In genomic region chr2:138712212-138712979, GRCh38 we compare ENCODE assay signal across 10 cellular contexts.
A peak's percentile ranks its signal among the peaks of the same experiment; 100 is the strongest.
DNase-seq lines count a peak whose midpoint lies in the region; ATAC-seq and TF ChIP-seq lines count a peak whose summit lies in the region.
"Had no signal": no experiment of that assay in that cellular context is flagged by ENCODE, and none has a peak within 500 bp of the region (broad histone marks: within the 10 kb centered on the region; RNA-seq: fewer than 3 reads in every experiment).

No MANE protein-coding gene starts in this region.

- peaks cover 28% of the 10 kb centered on the region for H3K4me1 Mint-ChIP-seq in HFFc6 (ENCODE audit: low read depth)

- no peak for TF ChIP-seq RAD21 in liver (IDR thresholded peaks at IDR 0.05)

- H3K36me3 ChIP-seq in liver (ENCODE audit: control insufficient read depth in 4 of 4, insufficient read depth in 3 of 4, low read depth in 1 of 4, low read length in 3 of 4) (no peaks in the 10 kb centered on the region), A673 (ENCODE audit: insufficient read depth, low read length, poor library complexity, severe bottlenecking) (no peaks in the 10 kb centered on the region)

- H3K27ac Mint-ChIP-seq in HFFc6, result no peak overlapping the region; the same call in 1 of the 2 replicates

- H3K27me3 ChIP-seq in liver (ENCODE audit: control insufficient read depth in 4 of 4, insufficient read depth in 4 of 4, low read length in 3 of 4) (no peaks in the 10 kb centered on the region), A673 (replicated peaks; ENCODE audit: insufficient read depth, low read depth, low read length, poor library complexity) (peaks cover under 1% of the 10 kb centered on the region)

- no peak overlapping the region for H3K9ac ChIP-seq in liver (ENCODE audit: low read depth in 1 of 2, low read length in 2 of 2)

- no peaks in the 10 kb centered on the region for H3K36me3 Mint-ChIP-seq in HFFc6 (ENCODE audit: low read depth)

- no TSS peak for BruUV-seq in A673 (replicated peaks; lab: Mats Ljungman, UMichigan)

- H3K9me3 ChIP-seq in liver (ENCODE audit: control insufficient read depth in 4 of 4, low read length in 3 of 4), result no peaks in the 10 kb centered on the region
- H3K9me3 ChIP-seq in A673 (ENCODE audit: low read depth, low read length, poor library complexity, severe bottlenecking), result no peaks in the 10 kb centered on the region

- TF ChIP-seq CTCF in HFFc6 (IDR thresholded peaks at IDR 0.05) (no peak), liver (IDR thresholded peaks at IDR 0.05; ENCODE audit: low read depth, low read length, missing input control) (no peak), A673 (conservative IDR thresholded peaks at IDR 0.05; ENCODE audit: low read depth, low read length) (no peak)

- no peak overlapping the region for H3K4me3 ChIP-seq in liver (ENCODE audit: low read depth in 1 of 3, low read length in 3 of 3)
- H3K4me3 ChIP-seq in A673 (ENCODE audit: low read depth, low read length, poor library complexity, severe bottlenecking), result no peak overlapping the region

- H3K27ac ChIP-seq in liver (ENCODE audit: low read depth in 1 of 2, low read length in 2 of 2), result no peak overlapping the region
- no peak overlapping the region for H3K27ac ChIP-seq in A673 (ENCODE audit: low read depth, low read length, poor library complexity, severe bottlenecking)

- intact Hi-C loops in A673 (cut with micrococcal nuclease; ENCODE audit: unreplicated experiment), result no loop called here
- intact Hi-C loops in left ventricle myocardium superior (cut with micrococcal nuclease), result no loop called here

- POLR2A ChIA-PET in A673 (lab: Charles Lee; ENCODE audit: low non-redundant PET), result no interaction called here

- CTCF ChIA-PET in A673 (lab: Charles Lee), result no interaction called here

- ATAC-seq in GM18868 (IDR thresholded peaks at IDR 0.05; ENCODE audit: unreplicated experiment), result peak; percentile 63
- ATAC-seq in HG03571 (IDR thresholded peaks at IDR 0.05; ENCODE audit: unreplicated experiment), result peak; percentile 91
- no peak for ATAC-seq in left ventricle myocardium superior

- no peaks in the 10 kb centered on the region for H3K27me3 Mint-ChIP-seq in HFFc6 (ENCODE audit: insufficient read depth)

- H3K9me3 Mint-ChIP-seq in HFFc6, result peaks cover 5% of the 10 kb centered on the region; the same call in 1 of the 2 replicates

- H3K4me1 ChIP-seq in liver (ENCODE audit: control insufficient read depth in 4 of 4, insufficient read depth in 4 of 4, low read length in 3 of 4) (peaks cover 0 to 8% (median 4%) of the 10 kb centered on the region in 4 donors), A673 (ENCODE audit: insufficient read depth, low read length, poor library complexity, severe bottlenecking) (no peaks in the 10 kb centered on the region)

- no peak overlapping the region for H3K4me3 Mint-ChIP-seq in HFFc6

- DNase-seq in HFFc6 (peak; percentile 3), NCI-H1092 treated with DMSO at 0.1 percent for 48 hours (lab: John Stamatoyannopoulos, UW) (no peak), A673 (ENCODE audit: low spot score) (no peak), left ventricle myocardium superior (no peak), NCI-H2196 (lab: John Stamatoyannopoulos, UW; ENCODE audit: unreplicated experiment) (no peak)
- DNase-seq: cortex of kidney, NCI-H446 had no signal

- 75% methylated on average over 4 of the region's 4 CpGs for WGBS in liver

TF ChIP-seq in liver, 16 proteins besides CTCF, POLR2A, EP300 and RAD21:
- TF ChIP-seq TAF1 (conservative IDR thresholded peaks at IDR 0.05), result no peak
- no peak for TF ChIP-seq GABPA (IDR thresholded peaks at IDR 0.05 in 1 of 2, conservative IDR thresholded peaks at IDR 0.05 in 1 of 2)
- no peak for TF ChIP-seq SP1 (IDR thresholded peaks at IDR 0.05)
- no peak for TF ChIP-seq HNF4G (IDR thresholded peaks at IDR 0.05)
- TF ChIP-seq REST (IDR thresholded peaks at IDR 0.05), result no peak
- TF ChIP-seq FOXA1 (IDR thresholded peaks at IDR 0.05), result no peak
- TF ChIP-seq JUND (IDR thresholded peaks at IDR 0.05), result peak in 1 of 2 donors; percentile 12
- no peak for TF ChIP-seq MAX (IDR thresholded peaks at IDR 0.05)
- TF ChIP-seq EGR1 (IDR thresholded peaks at IDR 0.05; ENCODE audit: low read depth in 2 of 2), result no peak
- no peak for TF ChIP-seq FOXA2 (IDR thresholded peaks at IDR 0.05)
- no peak for TF ChIP-seq YY1 (IDR thresholded peaks at IDR 0.05)
- peak; percentile 62 to 66 for TF ChIP-seq HNF4A (conservative IDR thresholded peaks at IDR 0.05)
- no peak for TF ChIP-seq ATF3 (IDR thresholded peaks at IDR 0.05)
- peak in 1 of 2 donors; percentile 26 for TF ChIP-seq RXRA (IDR thresholded peaks at IDR 0.05)
- TF ChIP-seq ZBTB33 (IDR thresholded peaks at IDR 0.05), result no peak
- peak; percentile 84 for TF ChIP-seq NR2F2 (IDR thresholded peaks at IDR 0.05)
